In genomic region chr9:28848671-28849070, GRCh38 we compare ENCODE assay signal across 25 cellular contexts.
"Had no signal": no experiment of that assay in that cellular context is flagged by ENCODE, and none has a peak within 500 bp of the region (broad histone marks: within the 10 kb centered on the region; RNA-seq: fewer than 3 reads in every experiment).

No MANE protein-coding gene starts in this region.

- DNase-seq: naive thymus-derived CD8-positive, alpha-beta T cell; nephron progenitor cell; nucleus accumbens; ovary; posterior cingulate gyrus; psoas muscle; right cardiac atrium; right lobe of liver; sigmoid colon; stimulated activated CD4-positive, alpha-beta T cell treated with anti-CD3 and anti-CD28 coated beads, Interleukin-15, amount 100 ng/mL, for 24 hours; stimulated activated CD4-positive, alpha-beta T cell treated with anti-CD3 and anti-CD28 coated beads, Interleukin-2, amount 100 ng/mL, for 24 hours; stimulated activated CD4-positive, alpha-beta T cell treated with anti-CD3 and anti-CD28 coated beads, Interleukin-2, amount 100 ng/mL, for 48 hours; stimulated activated CD4-positive, alpha-beta T cell treated with anti-CD3 and anti-CD28 coated beads, Interleukin-4, amount 100 ng/mL, for 24 hours; stimulated activated naive B cell treated with anti-CD40 and anti-IgM and Interleukin-4, amounts not matched to agents 10 μg/mL and 1 μg/mL and 100 μg/mL, for 72 hours; stimulated activated naive CD4-positive, alpha-beta T cell treated with Interleukin-2 at 50 U/mL for 16 hours; stomach; thyroid gland; trophoblast cell; upper lobe of left lung had no signal

- H3K4me3 ChIP-seq: ovary, psoas muscle, right lobe of liver, sigmoid colon, skin epidermis, stomach, thoracic aorta, thyroid gland, tibial nerve, upper lobe of left lung, vagina had no signal

- H3K9me3 ChIP-seq: neutrophil, ovary, psoas muscle, right lobe of liver, sigmoid colon, stomach, thoracic aorta, thyroid gland, tibial nerve, upper lobe of left lung, vagina had no signal

- H3K36me3 ChIP-seq: neutrophil, ovary, right lobe of liver, sigmoid colon, stomach, thoracic aorta, thyroid gland, tibial nerve, upper lobe of left lung, vagina had no signal

- H3K27me3 ChIP-seq: neutrophil, ovary, right lobe of liver, sigmoid colon, stomach, thyroid gland, tibial nerve, upper lobe of left lung, vagina had no signal

- H3K4me1 ChIP-seq: parathyroid adenoma, psoas muscle, right lobe of liver, sigmoid colon, stomach, thyroid gland, tibial nerve, upper lobe of left lung, vagina had no signal

- H3K79me2 ChIP-seq: parathyroid adenoma had no signal

- H3K27ac ChIP-seq: neutrophil, ovary, parathyroid adenoma, psoas muscle, right lobe of liver, sigmoid colon, skin epidermis, stomach, thoracic aorta, thyroid gland, tibial nerve, upper lobe of left lung, vagina had no signal

- H2AFZ ChIP-seq: parathyroid adenoma had no signal

- H3K9ac ChIP-seq: parathyroid adenoma had no signal
